In the genomic region with DNA sequence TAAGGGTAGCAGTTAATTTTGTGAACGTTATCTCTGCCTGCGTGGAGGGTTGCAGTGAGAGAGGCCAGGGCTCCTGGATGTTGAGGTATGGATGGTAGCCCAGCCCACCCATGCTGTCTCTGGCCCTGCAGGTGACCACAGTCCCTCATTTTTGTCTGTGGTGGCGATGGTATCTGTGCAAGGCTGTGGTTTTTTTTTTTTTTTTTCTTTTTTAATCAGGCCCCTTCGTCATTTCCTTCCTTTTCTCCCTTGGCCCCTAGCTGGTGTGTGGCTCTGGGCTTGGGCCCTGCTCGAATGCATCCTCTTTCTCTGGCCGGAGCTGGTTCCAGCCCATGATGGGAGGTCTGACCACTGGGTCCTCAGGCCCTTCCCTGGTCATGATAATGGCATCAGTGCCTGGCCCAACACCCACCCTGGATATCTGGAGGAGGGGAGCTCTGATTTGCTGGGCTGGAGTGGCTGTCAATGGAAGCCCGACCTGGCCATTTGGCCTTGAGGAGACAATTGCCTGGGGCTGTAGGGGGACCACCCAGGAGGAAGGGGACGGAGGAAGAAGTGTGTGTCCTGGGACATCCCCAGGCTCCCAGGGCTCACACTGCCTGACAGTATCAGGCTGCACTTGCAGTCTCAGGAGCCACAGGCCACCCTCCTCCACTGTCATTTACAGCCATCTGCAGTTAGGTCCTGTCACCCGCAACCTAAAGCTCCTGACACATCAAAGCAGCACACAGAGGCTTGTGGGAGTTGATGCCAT, we compare ENCODE assay signal across 9 cellular contexts. TPM values are rescaled to one million over a fixed set of nuclear protein-coding genes. Genes with fewer than 3 reads are reported as not detected.
DNase-seq lines count a peak whose midpoint lies in the region; ATAC-seq and TF ChIP-seq lines count a peak whose summit lies in the region.
"Had no signal": no experiment of that assay in that cellular context is flagged by ENCODE, and none has a peak within 500 bp of the region (broad histone marks: within the 10 kb centered on the region; RNA-seq: fewer than 3 reads in every experiment).

No MANE protein-coding gene starts in this region.

- no peaks in the 10 kb centered on the region for H3K9me2 ChIP-seq in DOHH2 (replicated peaks; ENCODE audit: control insufficient read depth, low read length)

- CTCF ChIA-PET in A673 (lab: Charles Lee), result interaction anchor here (0.6 kb wide), 1 partner anchor 472 kb away, joined by 3 read pairs; a partner anchor contains a TSS

- H3K9me3 Mint-ChIP-seq in immature natural killer cell, result no peaks in the 10 kb centered on the region

- H3K4me1 Mint-ChIP-seq in immature natural killer cell, result peaks cover 35% of the 10 kb centered on the region in 2 donors

- TF ChIP-seq CTCF in DOHH2 (IDR thresholded peaks at IDR 0.05; ENCODE audit: low read depth, low read length, poor library complexity, severe bottlenecking), result no peak
- TF ChIP-seq CTCF in Peyer's patch (IDR thresholded peaks at IDR 0.05), result no peak
- no peak for TF ChIP-seq CTCF in A673 (conservative IDR thresholded peaks at IDR 0.05; ENCODE audit: low read depth, low read length)

- no peaks in the 10 kb centered on the region for H4K20me1 ChIP-seq in DOHH2 (ENCODE audit: control insufficient read depth, insufficient read depth, low read depth, low read length)

- H3K36me3 Mint-ChIP-seq in immature natural killer cell, result no peaks in the 10 kb centered on the region

- TF ChIP-seq POLR2A in Peyer's patch (IDR thresholded peaks at IDR 0.05), result no peak

- H3K27me3 ChIP-seq in DOHH2 (ENCODE audit: control insufficient read depth, low read length) (no peaks in the 10 kb centered on the region), Peyer's patch (no peaks in the 10 kb centered on the region), A673 (replicated peaks; ENCODE audit: insufficient read depth, low read depth, low read length, poor library complexity) (no peaks in the 10 kb centered on the region)

- H3K27me3 Mint-ChIP-seq in immature natural killer cell (ENCODE audit: low read depth in 3 of 3), result peaks cover 4 to 8% (median 4%) of the 10 kb centered on the region in 3 donors

- DNase-seq in Peyer's patch, result peak in 1 of 3 donors; percentile 43
- DNase-seq in immature natural killer cell, result peak; percentile 35 to 54 (median 44)
- DNase-seq in DMS114 treated with DMSO at 0.1 percent for 48 hours (lab: John Stamatoyannopoulos, UW; ENCODE audit: unreplicated experiment), result no peak
- DNase-seq in A673 (ENCODE audit: low spot score), result no peak
- no peak for DNase-seq in NCI-H2227 (lab: John Stamatoyannopoulos, UW; ENCODE audit: unreplicated experiment)
- no peak for DNase-seq in NCI-H2171 (lab: John Stamatoyannopoulos, UW)
- DNase-seq: stimulated activated CD4-positive, alpha-beta T cell treated with anti-CD3 and anti-CD28 coated beads, Interleukin-4, amount 100 ng/mL, for 1 hour had no signal

- H3K9me3 ChIP-seq in DOHH2 (ENCODE audit: control insufficient read depth, insufficient read depth, low read length) (no peaks in the 10 kb centered on the region), Peyer's patch (no peaks in the 10 kb centered on the region), A673 (ENCODE audit: low read depth, low read length, poor library complexity, severe bottlenecking) (no peaks in the 10 kb centered on the region)

- H3K4me1 ChIP-seq in DOHH2 (ENCODE audit: control insufficient read depth, low read length) (peaks cover 13% of the 10 kb centered on the region), Peyer's patch (peaks cover 0 to 9% (median 3%) of the 10 kb centered on the region in 4 donors), A673 (ENCODE audit: insufficient read depth, low read length, poor library complexity, severe bottlenecking) (no peaks in the 10 kb centered on the region)

- H3F3A ChIP-seq in DOHH2 (ENCODE audit: control insufficient read depth, insufficient read depth), result no peaks in the 10 kb centered on the region

- BruUV-seq in A673 (replicated peaks; lab: Mats Ljungman, UMichigan), result no TSS peak

- H3K79me2 ChIP-seq in DOHH2 (ENCODE audit: control insufficient read depth, low read length), result no peaks in the 10 kb centered on the region

- H3K27ac Mint-ChIP-seq in immature natural killer cell, result peak overlapping the region; percentile 68 to 97 (median 93)

- H3K4me3 Mint-ChIP-seq in immature natural killer cell, result peak overlapping the region; percentile 64 to 84 (median 72)

- POLR2A ChIA-PET in A673 (lab: Charles Lee; ENCODE audit: low non-redundant PET), result no interaction called here

- H3K36me3 ChIP-seq in DOHH2 (ENCODE audit: control insufficient read depth, low read length), result no peaks in the 10 kb centered on the region
- no peaks in the 10 kb centered on the region for H3K36me3 ChIP-seq in Peyer's patch
- no peaks in the 10 kb centered on the region for H3K36me3 ChIP-seq in A673 (ENCODE audit: insufficient read depth, low read length, poor library complexity, severe bottlenecking)

- peak overlapping the region; percentile 49; the same call in 1 of the 2 replicates for H3K4me2 ChIP-seq in DOHH2 (ENCODE audit: low read length)

- intact Hi-C loops in A673 (cut with micrococcal nuclease; ENCODE audit: unreplicated experiment), result no loop called here

- peak; percentile 54 for ATAC-seq in GM21528 (IDR thresholded peaks at IDR 0.05; ENCODE audit: low FRiP score, unreplicated experiment)

- H3K4me3 ChIP-seq in DOHH2 (ENCODE audit: low read length) (no peak overlapping the region), Peyer's patch (no peak overlapping the region), A673 (ENCODE audit: low read depth, low read length, poor library complexity, severe bottlenecking) (no peak overlapping the region)

- H3K27ac ChIP-seq in DOHH2 (ENCODE audit: low read depth, low read length), result no peak overlapping the region
- peak overlapping the region; percentile 18 to 74 (median 57) for H3K27ac ChIP-seq in Peyer's patch
- no peak overlapping the region for H3K27ac ChIP-seq in A673 (ENCODE audit: low read depth, low read length, poor library complexity, severe bottlenecking)

RNA-seq across cellular contexts. Expression of a gene that starts 8.1 kb away (rescaled TPM):
- 10 to 100 TPM; 28.9 to 38.9 (median 37.3) TPM for total RNA-seq in Peyer's patch
- polyA plus RNA-seq in immature natural killer cell, result 10 to 100 TPM; 13.9 to 42.4 (median 24.8) TPM
- total RNA-seq in A673 (2021), result 146 and 170 TPM in 2 replicates

Comparison
In these comparisons a context has a peak if more than half of its experiments do, and no peak if none do; other contexts are left out.
1. H3K27ac ChIP-seq: peak in Peyer's patch (4 of 4); none in DOHH2 (single experiment) and A673 (single experiment).
2. DNase-seq: peak in immature natural killer cell (3 of 3); none in DMS114 treated with DMSO at 0.1 percent for 48 hours (single experiment), A673 (single experiment), NCI-H2227 (single experiment) and NCI-H2171 (single experiment).